8 cellular contexts compared by ENCODE assay signal in genomic region chr13:25085125-25085742, GRCh38. TPM values are rescaled to one million over a fixed set of nuclear protein-coding genes. Genes with fewer than 3 reads are reported as not detected.
DNase-seq lines count a peak whose midpoint lies in the region; ATAC-seq, FAIRE-seq and TF ChIP-seq lines count a peak whose summit lies in the region.

No MANE protein-coding gene starts in this region.

- H3K27me3 ChIP-seq in bronchial epithelial cell (ENCODE audit: control insufficient read depth, insufficient read depth, low read length) = no peaks in the 10 kb centered on the region
- H3K27me3 ChIP-seq in CD4-positive, alpha-beta memory T cell (ENCODE audit: insufficient read depth, low read length) = peaks cover 4% of the 10 kb centered on the region

- H3K36me3 ChIP-seq in bronchial epithelial cell (ENCODE audit: control insufficient read depth, insufficient read depth, low read length) = no peaks in the 10 kb centered on the region
- no peaks in the 10 kb centered on the region for H3K36me3 ChIP-seq in CD4-positive, alpha-beta memory T cell (ENCODE audit: insufficient read depth, low read length)

- intact Hi-C loops in cardiac septum (cut with DNase I) = no loop called here
- intact Hi-C loops in CD4-positive, alpha-beta memory T cell (cut with micrococcal nuclease) = no loop called here

- H3K4me1 Mint-ChIP-seq in memory B cell = no peaks in the 10 kb centered on the region
- peaks cover 0 to 4% (median 0%) of the 10 kb centered on the region in 4 donors for H3K4me1 Mint-ChIP-seq in CD4-positive, alpha-beta memory T cell

- DNase-seq in CD1c-positive myeloid dendritic cell (ENCODE audit: extremely low spot score) = peak; percentile 12
- peak; percentile 27 for DNase-seq in NCI-H345 (lab: John Stamatoyannopoulos, UW)
- DNase-seq in bronchial epithelial cell (ENCODE audit: low read depth) = peak; percentile 43
- DNase-seq in memory B cell (ENCODE audit: low spot score in 2 of 2) = no peak
- DNase-seq in dedifferentiated amniotic fluid mesenchymal stem cell (ENCODE audit: extremely low spot score) = no peak
- DNase-seq in cardiac septum (ENCODE audit: low spot score) = no peak
- no peak for DNase-seq in CD4-positive, alpha-beta memory T cell

- H3K4me1 ChIP-seq in CD4-positive, alpha-beta memory T cell (ENCODE audit: insufficient read depth, low read length) = no peaks in the 10 kb centered on the region

- no peak overlapping the region for H3K4me3 ChIP-seq in bronchial epithelial cell (ENCODE audit: low read depth, low read length)
- no peak overlapping the region for H3K4me3 ChIP-seq in CD4-positive, alpha-beta memory T cell (ENCODE audit: low read length in 2 of 2)

- H3K27ac Mint-ChIP-seq in memory B cell = no peak overlapping the region
- H3K27ac Mint-ChIP-seq in CD4-positive, alpha-beta memory T cell = no peak overlapping the region

- peaks cover 4% of the 10 kb centered on the region for H3K27me3 Mint-ChIP-seq in memory B cell
- H3K27me3 Mint-ChIP-seq in CD4-positive, alpha-beta memory T cell = peaks cover 0 to 10% of the 10 kb centered on the region in 2 donors

- peak overlapping the region; percentile 27 for H3K4me3 Mint-ChIP-seq in memory B cell
- no peak overlapping the region for H3K4me3 Mint-ChIP-seq in CD4-positive, alpha-beta memory T cell

- H3K36me3 Mint-ChIP-seq in memory B cell = no peaks in the 10 kb centered on the region
- no peaks in the 10 kb centered on the region for H3K36me3 Mint-ChIP-seq in CD4-positive, alpha-beta memory T cell

- no peaks in the 10 kb centered on the region for H3K9me3 ChIP-seq in CD4-positive, alpha-beta memory T cell (ENCODE audit: control insufficient read depth in 1 of 2, low read length in 2 of 2)

- no peak overlapping the region for H3K27ac ChIP-seq in CD4-positive, alpha-beta memory T cell (ENCODE audit: low read depth, low read length)

- FAIRE-seq in bronchial epithelial cell (lab: Jason Lieb, UNC) = no peak

- peak; percentile 68 for TF ChIP-seq CTCF in bronchial epithelial cell (IDR thresholded peaks at IDR 0.05; ENCODE audit: insufficient read depth, low read length, severe bottlenecking)

- peak; percentile 51 for ATAC-seq in GM18517 (IDR thresholded peaks at IDR 0.05; ENCODE audit: unreplicated experiment)
- peak; percentile 53 for ATAC-seq in memory B cell (ENCODE audit: low read depth)

- CTCF ChIA-PET in CD4-positive, alpha-beta memory T cell (lab: Charles Lee; ENCODE audit: partially characterized antibody) = interaction anchor here (1.0 to 1.9 kb wide), 3 partner anchors 10 to 90 kb away, joined by 3 to 6 read pairs (median 5); no protein-coding TSS in a partner anchor

- POLR2A ChIA-PET in CD4-positive, alpha-beta memory T cell (lab: Charles Lee; ENCODE audit: partially characterized antibody) = no interaction called here

- H3K9me3 Mint-ChIP-seq in memory B cell = no peaks in the 10 kb centered on the region
- peaks cover 0 to 5% (median 0%) of the 10 kb centered on the region in 8 donors for H3K9me3 Mint-ChIP-seq in CD4-positive, alpha-beta memory T cell

RNA-seq across cellular contexts. Expression of gene PABPC3, which starts 10.7 kb away (rescaled TPM):
- total RNA-seq in bronchial epithelial cell (under 0.01 and 0.13 TPM in 2 replicates), cardiac septum (not detected)
- total RNA-seq in CD4-positive, alpha-beta memory T cell = 1 to 10 TPM; 1.2 to 1.3 TPM
- polyA plus RNA-seq in CD4-positive, alpha-beta memory T cell = under 1 TPM in 1 of 2 donors, not detected in 1; 0.14 TPM

Comparison
In these comparisons a context has a peak if more than half of its experiments do, and no peak if none do; other contexts are left out.
1. DNase-seq: peak in CD1c-positive myeloid dendritic cell (single experiment), NCI-H345 (single experiment) and bronchial epithelial cell (single experiment); none in memory B cell (0 of 2), dedifferentiated amniotic fluid mesenchymal stem cell (single experiment), cardiac septum (single experiment) and CD4-positive, alpha-beta memory T cell (0 of 5).